1 cellular context compared by ENCODE assay signal in the genomic region with DNA sequence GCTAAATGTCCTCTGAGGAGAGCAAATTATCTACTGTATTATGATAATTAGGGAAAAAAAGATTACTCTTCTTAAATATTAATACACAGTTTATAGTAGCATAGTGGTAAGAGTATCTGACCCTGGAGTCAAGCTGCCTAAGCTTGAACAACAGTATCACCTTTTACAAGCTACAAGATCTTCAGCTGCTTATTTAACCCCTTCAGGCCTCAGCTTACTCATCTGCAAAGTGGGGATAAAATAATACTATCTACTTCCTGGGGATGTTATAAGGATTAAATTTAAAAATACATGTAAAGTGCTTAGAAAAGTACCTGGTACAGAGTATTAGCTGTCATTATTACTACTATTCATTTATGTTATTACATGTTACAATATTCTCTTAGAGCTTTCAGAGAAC.
TF ChIP-seq lines count a peak whose summit lies in the region.

No MANE protein-coding gene starts in this region.

TF ChIP-seq in K562, 482 proteins besides CTCF, POLR2A, EP300 and RAD21:
- peak; percentile 15 to 34; a peak in 1 of 4 replicates for TF ChIP-seq KDM1A (IDR thresholded peaks at IDR 0.05)
- no peak for TF ChIP-seq SMAD1 (IDR thresholded peaks at IDR 0.05; ENCODE audit: low read depth, low read length, partially characterized antibody)
- TF ChIP-seq BCOR (IDR thresholded peaks at IDR 0.05) = peak; percentile 69; the same call in 1 of the 2 replicates
- 0 out of 2 replicates have a peak, but pooled peaks have one; percentile 62 for TF ChIP-seq ADNP (tag; IDR thresholded peaks at IDR 0.05)
- TF ChIP-seq PTTG1 (tag; IDR thresholded peaks at IDR 0.05; ENCODE audit: low read depth) = no peak
- TF ChIP-seq, protein P1, sequence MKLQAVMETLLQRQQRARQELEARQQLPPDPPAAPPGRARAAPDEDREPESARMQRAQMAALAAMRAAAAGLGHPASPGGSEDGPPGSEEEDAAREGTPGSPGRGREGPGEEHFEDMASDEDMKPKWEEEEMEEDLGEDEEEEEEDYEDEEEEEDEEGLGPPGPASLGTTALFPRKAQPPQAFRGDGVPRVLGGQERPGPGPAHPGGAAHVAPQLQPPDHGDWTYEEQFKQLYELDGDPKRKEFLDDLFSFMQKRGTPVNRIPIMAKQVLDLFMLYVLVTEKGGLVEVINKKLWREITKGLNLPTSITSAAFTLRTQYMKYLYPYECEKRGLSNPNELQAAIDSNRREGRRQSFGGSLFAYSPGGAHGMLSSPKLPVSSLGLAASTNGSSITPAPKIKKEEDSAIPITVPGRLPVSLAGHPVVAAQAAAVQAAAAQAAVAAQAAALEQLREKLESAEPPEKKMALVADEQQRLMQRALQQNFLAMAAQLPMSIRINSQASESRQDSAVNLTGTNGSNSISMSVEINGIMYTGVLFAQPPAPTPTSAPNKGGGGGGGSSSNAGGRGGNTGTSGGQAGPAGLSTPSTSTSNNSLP (IDR thresholded peaks at IDR 0.05; ENCODE audit: borderline replicate concordance, low read depth, low read length) = no peak
- TF ChIP-seq RBM25 (IDR thresholded peaks at IDR 0.05; ENCODE audit: low read depth, low read length, severe bottlenecking) = peak; percentile 91
